In genomic region chr2:117190856-117191255, GRCh38 we compare ENCODE assay signal across 21 cellular contexts.
"Had no signal": no experiment of that assay in that cellular context is flagged by ENCODE, and none has a peak within 500 bp of the region (broad histone marks: within the 10 kb centered on the region; RNA-seq: fewer than 3 reads in every experiment).

No MANE protein-coding gene starts in this region.

- H3K4me3 ChIP-seq: esophagus muscularis mucosa, gastrocnemius medialis, heart right ventricle, spleen, testis, tibial nerve, upper lobe of right lung, vagina had no signal

- H3K36me3 ChIP-seq: esophagus muscularis mucosa, gastrocnemius medialis, heart right ventricle, spleen, tibial nerve, upper lobe of right lung, vagina had no signal

- H3K27me3 ChIP-seq: esophagus muscularis mucosa, gastrocnemius medialis, heart right ventricle, spleen, testis, tibial nerve, upper lobe of right lung, vagina had no signal

- DNase-seq: effector memory CD8-positive, alpha-beta T cell; gastrocnemius medialis; heart right ventricle; hypothalamus; kidney glomerular epithelial cell; mammary epithelial cell; naive thymus-derived CD8-positive, alpha-beta T cell; posterior cingulate gyrus; spleen; stimulated activated CD4-positive, alpha-beta T cell treated with anti-CD3 and anti-CD28 coated beads, Interleukin-15, amount 100 ng/mL, for 24 hours; stimulated activated CD4-positive, alpha-beta T cell treated with anti-CD3 and anti-CD28 coated beads, Interleukin-1b, Interleukin-23, amount 100 ng/mL, for 48 hours; stimulated activated CD4-positive, alpha-beta T cell treated with anti-CD3 and anti-CD28 coated beads, Interleukin-4, amount 100 ng/mL, for 4 hours; stimulated activated naive B cell treated with anti-CD40 and anti-IgM and Interleukin-4, amounts not matched to agents 10 μg/mL and 1 μg/mL and 100 μg/mL, for 72 hours; stimulated activated naive CD8-positive, alpha-beta T cell treated with anti-CD3 and anti-CD28 coated beads, Interleukin-15, amount 100 ng/mL, for 72 hours; testis; upper lobe of right lung had no signal

- ATAC-seq: effector memory CD8-positive, alpha-beta T cell; gastrocnemius medialis; heart right ventricle; naive thymus-derived CD8-positive, alpha-beta T cell; sciatic nerve; stimulated activated naive B cell treated with anti-CD40 and anti-IgM and Interleukin-4, amounts not matched to agents 10 μg/mL and 1 μg/mL and 100 μg/mL, for 72 hours; stimulated activated naive CD8-positive, alpha-beta T cell treated with anti-CD3 and anti-CD28 coated beads, Interleukin-15, amount 100 ng/mL, for 72 hours; upper lobe of right lung had no signal

- H3K4me1 ChIP-seq: esophagus muscularis mucosa, gastrocnemius medialis, heart right ventricle, spleen, testis, tibial nerve, upper lobe of right lung, vagina had no signal

- H3K27ac ChIP-seq: epithelial cell of prostate, esophagus muscularis mucosa, gastrocnemius medialis, heart right ventricle, spleen, testis, tibial nerve, upper lobe of right lung, vagina had no signal

- H3K9me3 ChIP-seq: esophagus muscularis mucosa, gastrocnemius medialis, spleen, testis, tibial nerve, upper lobe of right lung, vagina had no signal
